ENCODE assay signal across 8 cellular contexts in genomic region chr11:46701078-46701654, GRCh38. TPM values are rescaled to one million over a fixed set of nuclear protein-coding genes. Genes with fewer than 3 reads are reported as not detected.
DNase-seq lines count a peak whose midpoint lies in the region; ATAC-seq and TF ChIP-seq lines count a peak whose summit lies in the region.

No MANE protein-coding gene starts in this region.

- peaks cover 64% of the 10 kb centered on the region for H3K79me2 ChIP-seq in DND-41 (ENCODE audit: insufficient read depth, low read length)

- dilution Hi-C loops in IMR-90 (cut with HindIII; ENCODE audit: low sequenced_read_pairs, unreplicated experiment) = no loop called here

- peak overlapping the region; percentile 90 to 99 for H4K8ac ChIP-seq in IMR-90 (ENCODE audit: low read depth in 2 of 2, low read length in 2 of 2)

- ATAC-seq in DND-41 (ENCODE audit: insufficient read depth, low read depth) = no peak; the same call in 2 of the 3 replicates
- no peak for ATAC-seq in IMR-90 (ENCODE audit: low read depth)
- no peak for ATAC-seq in HG03108 (IDR thresholded peaks at IDR 0.05; ENCODE audit: unreplicated experiment)
- ATAC-seq in GM21390 (IDR thresholded peaks at IDR 0.05; ENCODE audit: unreplicated experiment) = no peak

- H3K14ac ChIP-seq in IMR-90 (replicated peaks; ENCODE audit: low read depth, low read length) = peak overlapping the region; percentile 47

- H3K27me3 ChIP-seq in DND-41 (ENCODE audit: insufficient read depth, low read length, poor library complexity) (no peaks in the 10 kb centered on the region), IMR-90 (ENCODE audit: control insufficient read depth, insufficient read depth, low read length) (no peaks in the 10 kb centered on the region)

- TF ChIP-seq CTCF in DND-41 (IDR thresholded peaks at IDR 0.05; ENCODE audit: borderline replicate concordance, extremely low read depth, low read length, poor library complexity, severe bottlenecking) (no peak), IMR-90 (conservative IDR thresholded peaks at IDR 0.05; ENCODE audit: low read depth, low read length) (no peak), choroid plexus epithelial cell (conservative IDR thresholded peaks at IDR 0.05; ENCODE audit: low read depth, low read length) (no peak), nephron (IDR thresholded peaks at IDR 0.05; ENCODE audit: unreplicated experiment in 3 of 3) (no peak)

- peak overlapping the region; percentile 65 for H3K4ac ChIP-seq in IMR-90 (ENCODE audit: low read depth, low read length)

- peaks cover 12% of the 10 kb centered on the region; the same call in 1 of the 2 replicates for H3K9me1 ChIP-seq in IMR-90 (ENCODE audit: insufficient read depth, low read length)

- no peaks in the 10 kb centered on the region for H3K27me3 Mint-ChIP-seq in nephron (ENCODE audit: low read depth)

- H4K20me1 ChIP-seq in DND-41 (ENCODE audit: insufficient read depth, low read length) = peaks cover 14% of the 10 kb centered on the region; the same call in 1 of the 2 replicates
- peaks cover 7% of the 10 kb centered on the region; the same call in 1 of the 2 replicates for H4K20me1 ChIP-seq in IMR-90 (ENCODE audit: insufficient read depth, low read length)

- peak overlapping the region; percentile 71 for H3K18ac ChIP-seq in IMR-90 (ENCODE audit: low read depth, low read length)

- peaks cover 46% of the 10 kb centered on the region for H3K36me3 ChIP-seq in DND-41 (ENCODE audit: insufficient read depth, low read length)
- H3K36me3 ChIP-seq in IMR-90 (ENCODE audit: control insufficient read depth, insufficient read depth, low read length) = peaks cover 40% of the 10 kb centered on the region

- H3K4me3 ChIP-seq in DND-41 (ENCODE audit: low read depth in 1 of 2, low read length in 2 of 2) (peak overlapping the region; percentile 74 to 91), IMR-90 (ENCODE audit: insufficient read depth, low read depth, low read length) (peak overlapping the region; percentile 91), choroid plexus epithelial cell (ENCODE audit: low read depth, low read length) (peak overlapping the region; percentile 96)

- no peak for DNase-seq in DND-41
- DNase-seq in IMR-90 = no peak
- DNase-seq in choroid plexus epithelial cell (ENCODE audit: low read depth) = no peak
- no peak for DNase-seq in SHP77 treated with DMSO at 0.1 percent for 48 hours (lab: John Stamatoyannopoulos, UW)
- DNase-seq in NCI-H446 (lab: John Stamatoyannopoulos, UW) = no peak

- no peaks in the 10 kb centered on the region for H3K9me3 Mint-ChIP-seq in nephron

- H3K79me1 ChIP-seq in IMR-90 (ENCODE audit: low read depth in 1 of 2, low read length in 2 of 2) = peaks cover 18 to 78% of the 10 kb centered on the region in 2 experiments; a peak in 3 of 4 replicates

- peak overlapping the region; percentile 94 for H2AK5ac ChIP-seq in IMR-90 (ENCODE audit: low read depth, low read length)

- H3K56ac ChIP-seq in IMR-90 (ENCODE audit: extremely low read depth, insufficient read depth, low read length) = peak overlapping the region; percentile 99

- CTCF ChIA-PET in IMR-90 (lab: Yijun Ruan, JAX) = no interaction called here

- peak overlapping the region; percentile 83 for H3K9ac ChIP-seq in DND-41 (ENCODE audit: low read depth, low read length)
- H3K9ac ChIP-seq in IMR-90 (ENCODE audit: low read depth, low read length) = peak overlapping the region; percentile 98

- H2BK120ac ChIP-seq in IMR-90 (ENCODE audit: low read depth, low read length) = peak overlapping the region; percentile 2; the same call in 1 of the 2 replicates

- peaks cover 44% of the 10 kb centered on the region for H3K4me1 ChIP-seq in DND-41 (ENCODE audit: insufficient read depth, low read length)
- H3K4me1 ChIP-seq in IMR-90 (ENCODE audit: control insufficient read depth, insufficient read depth, low read length) = peaks cover 11% of the 10 kb centered on the region

- H2BK20ac ChIP-seq in IMR-90 (ENCODE audit: low read depth, low read length) = no peak overlapping the region

- peak; percentile 19; the same call in 1 of the 2 replicates for TF ChIP-seq RAD21 in IMR-90 (IDR thresholded peaks at IDR 0.05; ENCODE audit: low read length)

- peak overlapping the region; percentile 100 for H3K27ac ChIP-seq in DND-41 (ENCODE audit: low read length)
- H3K27ac ChIP-seq in IMR-90 (ENCODE audit: insufficient read depth, low read length) = peak overlapping the region; percentile 98

- peak overlapping the region; percentile 99 to 100 (median 100) for H3K27ac Mint-ChIP-seq in nephron

- peak overlapping the region; percentile 95 for H2BK5ac ChIP-seq in IMR-90 (ENCODE audit: low read depth, low read length, poor library complexity, severe bottlenecking)

- H2AFZ ChIP-seq in DND-41 (ENCODE audit: low read depth, low read length) = peak overlapping the region; percentile 99
- peak overlapping the region; percentile 96 for H2AFZ ChIP-seq in IMR-90 (replicated peaks; ENCODE audit: low read length, poor library complexity)

- 0 out of 3 replicates have a peak overlapping the region, but pooled peaks have one; percentile 82 for H2BK15ac ChIP-seq in IMR-90 (ENCODE audit: low read depth, low read length)

- H3K4me3 Mint-ChIP-seq in nephron = peak overlapping the region; percentile 92 to 99 (median 94)

- in situ Hi-C loops in IMR-90 (cut with MboI; ENCODE audit: low sequenced_read_pairs) = no loop called here

- H2AK9ac ChIP-seq in IMR-90 (replicated peaks; ENCODE audit: low read depth, low read length, poor library complexity) = peak overlapping the region; percentile 63

- intact Hi-C loops in IMR-90 (cut with micrococcal nuclease) = no loop called here

- H3K4me2 ChIP-seq in DND-41 (ENCODE audit: insufficient read depth, low read length) (peak overlapping the region; percentile 92), IMR-90 (ENCODE audit: low read depth, low read length) (peak overlapping the region; percentile 96)

- TF ChIP-seq POLR2A in IMR-90 (IDR thresholded peaks at IDR 0.05; ENCODE audit: low read depth, low read length) = no peak

- BruUV-seq in IMR-90 (replicated peaks; lab: Mats Ljungman, UMichigan) = TSS peak; percentile 83

- peaks cover 30% of the 10 kb centered on the region for H3K4me1 Mint-ChIP-seq in nephron

- POLR2A ChIA-PET in IMR-90 (lab: Charles Lee; ENCODE audit: unreplicated experiment) = interaction anchor here (0.6 to 1.3 kb wide), 4 partner anchors 10 to 409 kb away, joined by 3 to 5 read pairs (median 3); no protein-coding TSS in a partner anchor

- peaks cover 31% of the 10 kb centered on the region for H3K36me3 Mint-ChIP-seq in nephron (ENCODE audit: low read depth)

- H3K23ac ChIP-seq in IMR-90 (ENCODE audit: low read depth, low read length) = peak overlapping the region; percentile 4; the same call in 1 of the 2 replicates

- 3% methylated on average over 10 of the region's 29 CpGs; no CpG with 5 or more reads in 1 of the 2 experiments for WGBS in IMR-90 (ENCODE audit: extremely low coverage in 2 of 2, insufficient read length in 1 of 2), 2 experiments

- H3K9me3 ChIP-seq in DND-41 (ENCODE audit: insufficient read depth, low read length, severe bottlenecking) (no peaks in the 10 kb centered on the region), IMR-90 (ENCODE audit: control insufficient read depth, insufficient read depth, low read length) (no peaks in the 10 kb centered on the region)

- peak overlapping the region; percentile 92 for H4K5ac ChIP-seq in IMR-90 (ENCODE audit: low read depth, low read length)

- H4K91ac ChIP-seq in IMR-90 (ENCODE audit: insufficient read depth, low read depth, low read length) = peak overlapping the region; percentile 67

TF ChIP-seq in IMR-90, 13 proteins besides CTCF, POLR2A, EP300 and RAD21:
- TF ChIP-seq CHD1 (IDR thresholded peaks at IDR 0.05; ENCODE audit: low read depth, low read length) (0 out of 2 replicates have a peak, but pooled peaks have one; percentile 54), NFE2L2 (IDR thresholded peaks at IDR 0.05; ENCODE audit: low read depth, low read length) (no peak), RCOR1 (IDR thresholded peaks at IDR 0.05; ENCODE audit: insufficient replicate concordance, low read length) (no peak)

RNA-seq across cellular contexts. Expression of gene ZNF408, which starts 0.3 kb away (rescaled TPM):
- 9.5 and 10.3 TPM in 2 replicates for total RNA-seq in IMR-90 (2012; rRNA removed)
- polyA plus RNA-seq in IMR-90 (2012; rRNA removed) = 10.4 and 11.1 TPM in 2 replicates
- polyA plus RNA-seq in IMR-90 (2012; cell fraction: cytosol; rRNA removed) = 5.4 and 8.6 TPM in 2 replicates
- 16.7 and 32.2 TPM in 2 replicates for polyA plus RNA-seq in IMR-90 (2012; cell fraction: nucleus; rRNA removed; ENCODE audit: low replicate concordance)

RNA-seq across cellular contexts. Expression of gene ARHGAP1, which starts 0.7 kb away (rescaled TPM):
- total RNA-seq in IMR-90 (2012; rRNA removed) = 28.1 and 46.6 TPM in 2 replicates
- 75.7 and 78.8 TPM in 2 replicates for polyA plus RNA-seq in IMR-90 (2012; rRNA removed)
- polyA plus RNA-seq in IMR-90 (2012; cell fraction: cytosol; rRNA removed) = 77.3 and 77.9 TPM in 2 replicates
- polyA plus RNA-seq in IMR-90 (2012; cell fraction: nucleus; rRNA removed; ENCODE audit: low replicate concordance) = 56.6 and 87.7 TPM in 2 replicates

RNA-seq across cellular contexts. Expression of gene F2, which starts 17.8 kb away (rescaled TPM):
- total RNA-seq in IMR-90 (2012; rRNA removed) = not detected in 2 replicates
- polyA plus RNA-seq in IMR-90 (2012; rRNA removed) = not detected in 2 replicates
- 0.02 TPM in 2 replicates for polyA plus RNA-seq in IMR-90 (2012; cell fraction: cytosol; rRNA removed)
- 0.16 and 0.70 TPM in 2 replicates for polyA plus RNA-seq in IMR-90 (2012; cell fraction: nucleus; rRNA removed; ENCODE audit: low replicate concordance)
